7 cellular contexts compared by ENCODE assay signal in genomic region chr12:130161261-130162231, GRCh38. TPM values are rescaled to one million over a fixed set of nuclear protein-coding genes. Genes with fewer than 3 reads are reported as not detected.
A peak's percentile ranks its signal among the peaks of the same experiment; 100 is the strongest.
DNase-seq lines count a peak whose midpoint lies in the region; ATAC-seq and TF ChIP-seq lines count a peak whose summit lies in the region.

No MANE protein-coding gene starts in this region.

- H3K4me1 ChIP-seq in body of pancreas (peaks cover 14% of the 10 kb centered on the region), smooth muscle cell (ENCODE audit: low read depth) (peaks cover 8% of the 10 kb centered on the region)

- H3K27me3 ChIP-seq in body of pancreas, result peaks cover 0 to 6% of the 10 kb centered on the region in 2 donors
- peaks cover 51% of the 10 kb centered on the region for H3K27me3 ChIP-seq in kidney epithelial cell (ENCODE audit: control insufficient read depth, insufficient read depth, low read length)
- H3K27me3 ChIP-seq in smooth muscle cell (ENCODE audit: low read depth), result peaks cover 94% of the 10 kb centered on the region

- ATAC-seq in body of pancreas (peak; percentile 33), GM21619 (IDR thresholded peaks at IDR 0.05; ENCODE audit: unreplicated experiment) (no peak)

- no peak for TF ChIP-seq POLR2A in body of pancreas (IDR thresholded peaks at IDR 0.05)

- intact Hi-C loops in body of pancreas (cut with DNase I), result no loop called here

- peak overlapping the region; percentile 54 for H2AFZ ChIP-seq in smooth muscle cell (ENCODE audit: low read depth)

- TF ChIP-seq CTCF in body of pancreas (IDR thresholded peaks at IDR 0.05), result no peak
- no peak for TF ChIP-seq CTCF in kidney epithelial cell (IDR thresholded peaks at IDR 0.05; ENCODE audit: insufficient read depth, low read length, poor library complexity, severe bottlenecking)
- TF ChIP-seq CTCF in smooth muscle cell (IDR thresholded peaks at IDR 0.05; ENCODE audit: borderline replicate concordance, insufficient read depth, poor library complexity, severe bottlenecking), result no peak

- H3F3A ChIP-seq in smooth muscle cell (ENCODE audit: low read depth), result no peaks in the 10 kb centered on the region

- peak overlapping the region; percentile 94 for H3K4me2 ChIP-seq in smooth muscle cell

- H3K36me3 ChIP-seq in body of pancreas (replicated peaks in 1 of 2; ENCODE audit: insufficient read depth in 1 of 2, low read depth in 2 of 2) (no peaks in the 10 kb centered on the region), kidney epithelial cell (ENCODE audit: control insufficient read depth, insufficient read depth, low read length) (no peaks in the 10 kb centered on the region), smooth muscle cell (ENCODE audit: low read depth) (no peaks in the 10 kb centered on the region)

- no peaks in the 10 kb centered on the region for H4K20me1 ChIP-seq in smooth muscle cell (ENCODE audit: low read depth)

- H3K79me2 ChIP-seq in smooth muscle cell (ENCODE audit: low read depth), result no peaks in the 10 kb centered on the region

- H3K4me3 ChIP-seq in body of pancreas (no peak overlapping the region), kidney epithelial cell (ENCODE audit: low read depth, low read length) (peak overlapping the region; percentile 47), smooth muscle cell (peak overlapping the region; percentile 56)

- H3K9me3 ChIP-seq in body of pancreas (no peaks in the 10 kb centered on the region), smooth muscle cell (replicated peaks; ENCODE audit: low read depth) (no peaks in the 10 kb centered on the region)

- no peak overlapping the region for H3K9ac ChIP-seq in smooth muscle cell (ENCODE audit: low read depth)

- DNase-seq in NCI-H1105 (lab: John Stamatoyannopoulos, UW) (peak; percentile 9), body of pancreas (peak; percentile 22 to 37 (median 34)), kidney epithelial cell (ENCODE audit: low read depth) (no peak), smooth muscle cell (lab: John Stamatoyannopoulos, UW; ENCODE audit: unreplicated experiment) (no peak), MV-4-11 (lab: John Stamatoyannopoulos, UW) (no peak)
- DNase-seq in stimulated activated CD4-positive, alpha-beta T cell treated with anti-CD3 and anti-CD28 coated beads, Interleukin-4, amount 100 ng/mL, for 1 hour, result no peak

- 1 to 4% methylated on average over 33 to 75 of the region's 85 CpGs for WGBS in body of pancreas, 2 donors
- 1% methylated on average over 62 of the region's 85 CpGs for WGBS in smooth muscle cell (ENCODE audit: low lambda C conversion rate)

- no peak overlapping the region for H3K27ac ChIP-seq in body of pancreas
- no peak overlapping the region for H3K27ac ChIP-seq in smooth muscle cell (ENCODE audit: low read depth)

RNA-seq across cellular contexts. Expression of gene FZD10, which starts 0.7 kb away (rescaled TPM):
- total RNA-seq in body of pancreas (under 1 TPM; under 0.01 to 0.52 TPM), kidney epithelial cell (5.1 and 5.5 TPM in 2 replicates), smooth muscle cell (1.6 and 1.7 TPM in 2 replicates)
- polyA plus RNA-seq in smooth muscle cell, result 1.3 and 1.9 TPM in 2 replicates

Comparison
In these comparisons a context has a peak if more than half of its experiments do, and no peak if none do; other contexts are left out.
1. DNase-seq: peak in NCI-H1105 (single experiment) and body of pancreas (4 of 4); none in kidney epithelial cell (single experiment), smooth muscle cell (single experiment), MV-4-11 (single experiment) and stimulated activated CD4-positive, alpha-beta T cell treated with anti-CD3 and anti-CD28 coated beads, Interleukin-4, amount 100 ng/mL, for 1 hour (single experiment).
2. H3K4me3 ChIP-seq: peak in kidney epithelial cell (single experiment) and smooth muscle cell (single experiment); none in body of pancreas (0 of 2).